In genomic region chr18:14933049-14933851, GRCh38 we compare ENCODE assay signal across 34 cellular contexts.
"Had no signal": no experiment of that assay in that cellular context is flagged by ENCODE, and none has a peak within 500 bp of the region (broad histone marks: within the 10 kb centered on the region; RNA-seq: fewer than 3 reads in every experiment).

No MANE protein-coding gene starts in this region.

- H3K27me3 Mint-ChIP-seq: activated CD4-positive, alpha-beta memory T cell treated with anti-CD3 and anti-CD28 coated beads, Interleukin-2, amount 10 ng/mL, durations not matched to agents 7 days and 5 days; activated CD4-positive, alpha-beta T cell treated with anti-CD3 and anti-CD28 coated beads, Interleukin-2, amount 10 ng/mL, durations not matched to agents 7 days and 5 days; activated naive CD8-positive, alpha-beta T cell treated with anti-CD3 and anti-CD28 coated beads for 36 hours; progenitor cell of endocrine pancreas had no signal

- H3K9me3 ChIP-seq: adrenal gland, body of pancreas, heart left ventricle, lower lobe of right lung, ovary, SK-N-SH, suprapubic skin, tibial nerve, uterus had no signal

- H3K9ac ChIP-seq: SK-N-SH had no signal

- H3K27ac ChIP-seq: adrenal gland, body of pancreas, cardiac muscle cell, foreskin keratinocyte, heart left ventricle, lower lobe of right lung, ovary, suprapubic skin, tibial nerve, uterus had no signal

- H3K9me3 Mint-ChIP-seq: activated CD4-positive, alpha-beta memory T cell treated with anti-CD3 and anti-CD28 coated beads, Interleukin-2, amount 10 ng/mL, durations not matched to agents 7 days and 5 days; activated CD4-positive, alpha-beta T cell treated with anti-CD3 and anti-CD28 coated beads, Interleukin-2, amount 10 ng/mL, durations not matched to agents 7 days and 5 days; activated naive CD4-positive, alpha-beta T cell treated with anti-CD3 and anti-CD28 coated beads for 36 hours; activated naive CD8-positive, alpha-beta T cell treated with anti-CD3 and anti-CD28 coated beads for 36 hours; activated T-helper 1 cell treated with anti-CD3 and anti-CD28 coated beads, Interleukin-12 subunit alpha, Interleukin-12 subunit beta, Interleukin-2, Interleukin-4 antibody, amounts not matched to agents 30 ng/mL and 10 ng/mL and 1 ng/mL, durations not matched to agents 14 hours and 24 hours and 36 hours; T-helper 1 cell treated with Interleukin-12 subunit alpha and Interleukin-12 subunit beta and Interleukin-4 antibody, amounts not matched to agents 30 μg/mL and 1 μg/mL, for 36 hours had no signal

- H3K4me3 Mint-ChIP-seq: activated CD4-positive, alpha-beta memory T cell treated with anti-CD3 and anti-CD28 coated beads, Interleukin-2, amount 10 ng/mL, durations not matched to agents 7 days and 5 days; activated CD4-positive, alpha-beta T cell treated with anti-CD3 and anti-CD28 coated beads, Interleukin-2, amount 10 ng/mL, durations not matched to agents 7 days and 5 days; activated naive CD4-positive, alpha-beta T cell treated with anti-CD3 and anti-CD28 coated beads for 36 hours; activated naive CD8-positive, alpha-beta T cell treated with anti-CD3 and anti-CD28 coated beads for 36 hours; activated T-helper 1 cell treated with anti-CD3 and anti-CD28 coated beads, Interleukin-12 subunit alpha, Interleukin-12 subunit beta, Interleukin-2, Interleukin-4 antibody, amounts not matched to agents 30 ng/mL and 10 ng/mL and 1 ng/mL, durations not matched to agents 14 hours and 24 hours and 36 hours; immature natural killer cell; nephron; T-helper 1 cell treated with Interleukin-12 subunit alpha and Interleukin-12 subunit beta and Interleukin-4 antibody, amounts not matched to agents 30 μg/mL and 1 μg/mL, for 36 hours; WTC11 had no signal

- H3K27me3 ChIP-seq: adrenal gland, body of pancreas, cardiac muscle cell, foreskin keratinocyte, ovary, suprapubic skin, tibial nerve, uterus had no signal

- H3K27ac Mint-ChIP-seq: activated CD4-positive, alpha-beta memory T cell treated with anti-CD3 and anti-CD28 coated beads, Interleukin-2, amount 10 ng/mL, durations not matched to agents 7 days and 5 days; activated CD4-positive, alpha-beta T cell treated with anti-CD3 and anti-CD28 coated beads, Interleukin-2, amount 10 ng/mL, durations not matched to agents 7 days and 5 days; activated naive CD4-positive, alpha-beta T cell treated with anti-CD3 and anti-CD28 coated beads for 36 hours; activated naive CD8-positive, alpha-beta T cell treated with anti-CD3 and anti-CD28 coated beads for 36 hours; activated T-helper 1 cell treated with anti-CD3 and anti-CD28 coated beads, Interleukin-12 subunit alpha, Interleukin-12 subunit beta, Interleukin-2, Interleukin-4 antibody, amounts not matched to agents 30 ng/mL and 10 ng/mL and 1 ng/mL, durations not matched to agents 14 hours and 24 hours and 36 hours; immature natural killer cell; nephron; progenitor cell of endocrine pancreas; T-helper 1 cell treated with Interleukin-12 subunit alpha and Interleukin-12 subunit beta and Interleukin-4 antibody, amounts not matched to agents 30 μg/mL and 1 μg/mL, for 36 hours; WTC11 had no signal

- H3K4me1 Mint-ChIP-seq: activated CD4-positive, alpha-beta memory T cell treated with anti-CD3 and anti-CD28 coated beads, Interleukin-2, amount 10 ng/mL, durations not matched to agents 7 days and 5 days; activated CD4-positive, alpha-beta T cell treated with anti-CD3 and anti-CD28 coated beads, Interleukin-2, amount 10 ng/mL, durations not matched to agents 7 days and 5 days; activated naive CD8-positive, alpha-beta T cell treated with anti-CD3 and anti-CD28 coated beads for 36 hours; immature natural killer cell; nephron; WTC11 had no signal

- H3K4me1 ChIP-seq: adrenal gland, body of pancreas, foreskin keratinocyte, heart left ventricle, lower lobe of right lung, suprapubic skin, tibial nerve, uterus had no signal

- H3K4me3 ChIP-seq: adrenal gland, body of pancreas, cardiac muscle cell, heart left ventricle, lower lobe of right lung, ovary, suprapubic skin, tibial nerve, uterus had no signal

- H3K36me3 ChIP-seq: adrenal gland, cardiac muscle cell, heart left ventricle, lower lobe of right lung, ovary, suprapubic skin, tibial nerve, uterus had no signal

- H3K36me3 Mint-ChIP-seq: activated naive CD8-positive, alpha-beta T cell treated with anti-CD3 and anti-CD28 coated beads for 36 hours; immature natural killer cell had no signal

- DNase-seq: activated CD4-positive, alpha-beta memory T cell treated with anti-CD3 and anti-CD28 coated beads, Interleukin-2, amount 10 ng/mL, durations not matched to agents 7 days and 5 days; activated CD4-positive, alpha-beta T cell treated with anti-CD3 and anti-CD28 coated beads for 1 hour; activated CD4-positive, alpha-beta T cell treated with anti-CD3 and anti-CD28 coated beads, Interleukin-2, amount 10 ng/mL, durations not matched to agents 7 days and 5 days; activated effector memory CD4-positive, alpha-beta T cell treated with anti-CD3 and anti-CD28 coated beads, Interleukin-2, amount 50 U/mL, for 16 hours; activated naive CD4-positive, alpha-beta T cell treated with anti-CD3 and anti-CD28 coated beads for 36 hours; activated naive CD8-positive, alpha-beta T cell treated with anti-CD3 and anti-CD28 coated beads for 36 hours; adrenal gland; aorta; body of pancreas; cerebellar nuclear complex; cortex of kidney; foreskin keratinocyte; heart left ventricle; hypothalamus; immature natural killer cell; kidney; lower lobe of right lung; ovary; SK-N-SH; stimulated activated CD4-positive, alpha-beta T cell treated with anti-CD3 and anti-CD28 coated beads, Interleukin-15, amount 100 ng/mL, for 24 hours; stimulated activated naive CD4-positive, alpha-beta T cell; SW 1271; T-helper 9 cell; uterus had no signal

- ATAC-seq: body of pancreas, esophagus mucosa, foreskin keratinocyte, heart left ventricle, left lobe of liver, lower lobe of right lung, WTC11 had no signal
